Comparison of ENCODE assay signal across 16 cellular contexts in genomic region chr17:81272616-81273015, GRCh38. TPM values are rescaled to one million over a fixed set of nuclear protein-coding genes. Genes with fewer than 3 reads are reported as not detected.
DNase-seq lines count a peak whose midpoint lies in the region; ATAC-seq and TF ChIP-seq lines count a peak whose summit lies in the region.
"Had no signal": no experiment of that assay in that cellular context is flagged by ENCODE, and none has a peak within 500 bp of the region (broad histone marks: within the 10 kb centered on the region; RNA-seq: fewer than 3 reads in every experiment).

No MANE protein-coding gene starts in this region.

- peaks cover 26% of the 10 kb centered on the region for H3K36me3 Mint-ChIP-seq in endothelial cell (ENCODE audit: low read depth, unreplicated experiment)
- H3K36me3 Mint-ChIP-seq: natural killer cell treated with Interleukin-12 subunit alpha and Interleukin-12 subunit beta and Interleukin-15 and Interleukin-18, amount 100 ng/mL, for 72 hours had no signal

- no peak overlapping the region for H3K27ac ChIP-seq in right atrium auricular region
- H3K27ac ChIP-seq: epithelial cell of prostate, gastroesophageal sphincter had no signal

- peaks cover 4% of the 10 kb centered on the region for H3K4me1 Mint-ChIP-seq in endothelial cell (ENCODE audit: unreplicated experiment)

- no peak for TF ChIP-seq CTCF in right atrium auricular region (IDR thresholded peaks at IDR 0.05)
- no peak for TF ChIP-seq CTCF in endothelial cell (IDR thresholded peaks at IDR 0.05; ENCODE audit: unreplicated experiment)

- peaks cover 48% of the 10 kb centered on the region for H3K36me3 ChIP-seq in right atrium auricular region

- H3K4me3 Mint-ChIP-seq in endothelial cell (ENCODE audit: unreplicated experiment): peak overlapping the region; percentile 20
- H3K4me3 Mint-ChIP-seq: activated T-cell treated with anti-CD3 and anti-CD28 coated beads, Interleukin-2, amount 50 U/mL, for 4 hours; natural killer cell treated with Interleukin-12 subunit alpha and Interleukin-12 subunit beta and Interleukin-15 and Interleukin-18, amount 100 ng/mL, for 72 hours had no signal

- no peak overlapping the region for H3K4me3 ChIP-seq in right atrium auricular region
- H3K4me3 ChIP-seq: gastroesophageal sphincter had no signal

- no peak overlapping the region for H3K27ac Mint-ChIP-seq in endothelial cell (ENCODE audit: unreplicated experiment)
- H3K27ac Mint-ChIP-seq: natural killer cell treated with Interleukin-12 subunit alpha and Interleukin-12 subunit beta and Interleukin-15 and Interleukin-18, amount 100 ng/mL, for 72 hours had no signal

- no peaks in the 10 kb centered on the region for H3K9me3 Mint-ChIP-seq in endothelial cell (ENCODE audit: unreplicated experiment)
- H3K9me3 Mint-ChIP-seq: activated T-cell treated with anti-CD3 and anti-CD28 coated beads, Interleukin-2, amount 50 U/mL, for 4 hours; natural killer cell treated with Interleukin-12 subunit alpha and Interleukin-12 subunit beta and Interleukin-15 and Interleukin-18, amount 100 ng/mL, for 72 hours had no signal

- no peaks in the 10 kb centered on the region for H3K9me3 ChIP-seq in right atrium auricular region
- H3K9me3 ChIP-seq: gastroesophageal sphincter had no signal

- ATAC-seq in Right ventricle myocardium inferior: no peak
- ATAC-seq in GM18511 (IDR thresholded peaks at IDR 0.05; ENCODE audit: unreplicated experiment): no peak
- ATAC-seq in HG02981 (IDR thresholded peaks at IDR 0.05; ENCODE audit: unreplicated experiment): no peak
- ATAC-seq: activated CD4-positive, CD25-positive, alpha-beta regulatory T cell treated with anti-CD3 and anti-CD28 coated beads, Interleukin-2, amount 50 U/mL, for 24 hours; activated T-cell treated with anti-CD3 and anti-CD28 coated beads, Interleukin-2, amount 50 U/mL, for 4 hours; gastroesophageal sphincter; natural killer cell treated with Interleukin-12 subunit alpha and Interleukin-12 subunit beta and Interleukin-15 and Interleukin-18, amount 100 ng/mL, for 72 hours had no signal

- intact Hi-C loops in Right ventricle myocardium inferior (cut with DNase I): no loop called here

- DNase-seq in Right ventricle myocardium inferior (ENCODE audit: missing footprints) (peak; percentile 49), right atrium auricular region (ENCODE audit: low spot score) (no peak), NCI-H2196 treated with DMSO at 0.1 percent for 48 hours (lab: John Stamatoyannopoulos, UW; ENCODE audit: unreplicated experiment) (peak; percentile 71), endothelial cell (ENCODE audit: low spot score) (no peak), NCI-H1436 treated with DMSO at 0.1 percent for 48 hours (lab: John Stamatoyannopoulos, UW) (no peak)
- DNase-seq: activated T-cell treated with anti-CD3 and anti-CD28 coated beads, Interleukin-2, amount 50 U/mL, for 4 hours; DMS79; NCI-H1694; NCI-H526; SW 1271 had no signal

- H3K4me1 ChIP-seq in right atrium auricular region: peaks cover 0 to 12% of the 10 kb centered on the region in 2 donors

- H3K27me3 ChIP-seq in right atrium auricular region: no peaks in the 10 kb centered on the region
- H3K27me3 ChIP-seq: gastroesophageal sphincter had no signal

- H3K27me3 Mint-ChIP-seq in endothelial cell (ENCODE audit: unreplicated experiment): peaks cover 4% of the 10 kb centered on the region
- H3K27me3 Mint-ChIP-seq: natural killer cell treated with Interleukin-12 subunit alpha and Interleukin-12 subunit beta and Interleukin-15 and Interleukin-18, amount 100 ng/mL, for 72 hours had no signal

RNA-seq across cellular contexts. Expression of gene SLC38A10, which starts 22.5 kb away (rescaled TPM):
- 44.6 TPM for total RNA-seq in Right ventricle myocardium inferior
- total RNA-seq in right atrium auricular region: 10 to 100 TPM; 46.2 to 63.4 TPM
- total RNA-seq in endothelial cell (ENCODE audit: unreplicated experiment): 57.2 TPM

RNA-seq across cellular contexts. Expression of gene NDUFAF8, which starts 33.5 kb away (rescaled TPM):
- total RNA-seq in Right ventricle myocardium inferior: 58.0 TPM
- total RNA-seq in right atrium auricular region: 10 to 100 TPM; 53.1 to 53.5 TPM
- total RNA-seq in endothelial cell (ENCODE audit: unreplicated experiment): 31.2 TPM

RNA-seq across cellular contexts. Expression of gene TEPSIN, which starts 33.8 kb away (rescaled TPM):
- total RNA-seq in Right ventricle myocardium inferior (11.1 TPM), right atrium auricular region (10 to 100 TPM; 12.3 to 14.3 TPM), endothelial cell (ENCODE audit: unreplicated experiment) (43.8 TPM)

RNA-seq across cellular contexts. Expression of gene CEP131, which starts 49.9 kb away (rescaled TPM):
- total RNA-seq in Right ventricle myocardium inferior: 8.9 TPM
- 1 to 10 TPM; 5.5 to 6.2 TPM for total RNA-seq in right atrium auricular region
- 21.1 TPM for total RNA-seq in endothelial cell (ENCODE audit: unreplicated experiment)

Comparison
In these comparisons a context has a peak if more than half of its experiments do, and no peak if none do; other contexts are left out.
1. DNase-seq: peak in Right ventricle myocardium inferior (single experiment) and NCI-H2196 treated with DMSO at 0.1 percent for 48 hours (single experiment); none in right atrium auricular region (single experiment), endothelial cell (single experiment) and NCI-H1436 treated with DMSO at 0.1 percent for 48 hours (single experiment).